Comparison of ENCODE assay signal across 28 cellular contexts in genomic region chr11:1931791-1932480, GRCh38. TPM values are rescaled to one million over a fixed set of nuclear protein-coding genes. Genes with fewer than 3 reads are reported as not detected.
DNase-seq lines count a peak whose midpoint lies in the region; ATAC-seq, FAIRE-seq and TF ChIP-seq lines count a peak whose summit lies in the region.
"Had no signal": no experiment of that assay in that cellular context is flagged by ENCODE, and none has a peak within 500 bp of the region (broad histone marks: within the 10 kb centered on the region; RNA-seq: fewer than 3 reads in every experiment).

No MANE protein-coding gene starts in this region.

- no peak overlapping the region for H3K23ac ChIP-seq in H1 (ENCODE audit: insufficient read length)
- H3K23ac ChIP-seq in mesenchymal stem cell (ENCODE audit: low read length in 2 of 2), result no peak overlapping the region

- TF ChIP-seq EP300 in H1 (IDR thresholded peaks at IDR 0.05; ENCODE audit: borderline replicate concordance in 1 of 2, low read depth in 2 of 2, low read length in 2 of 2), result no peak

- no peak overlapping the region for H4K5ac ChIP-seq in H1 (ENCODE audit: insufficient read length, low read depth, low read length)

- no peak overlapping the region for H3K9ac ChIP-seq in H1 (replicated peaks in 1 of 4; ENCODE audit: extremely low read depth in 1 of 4, low read depth in 3 of 4, low read length in 3 of 4)
- peak overlapping the region; percentile 59 for H3K9ac ChIP-seq in mesenchymal stem cell (ENCODE audit: low read length)

- H2AK5ac ChIP-seq in H1 (ENCODE audit: low read depth, low read length), result no peak overlapping the region
- H2AK5ac ChIP-seq in mesenchymal stem cell (ENCODE audit: low read length, severe bottlenecking), result no peak overlapping the region

- H3K36me3 ChIP-seq in H1 (ENCODE audit: control insufficient read depth in 2 of 4, insufficient read depth in 4 of 4, low read length in 3 of 4) (no peaks in the 10 kb centered on the region), mesenchymal stem cell (ENCODE audit: control insufficient read depth in 1 of 2, insufficient read depth in 2 of 2, low read depth in 1 of 2, low read length in 2 of 2) (no peaks in the 10 kb centered on the region)
- H3K36me3 ChIP-seq: transverse colon had no signal

- no peaks in the 10 kb centered on the region for H3K27me3 Mint-ChIP-seq in type B pancreatic cell

- peaks cover 4% of the 10 kb centered on the region; the same call in 1 of the 2 replicates for H3K23me2 ChIP-seq in H1 (ENCODE audit: low read depth, low read length)

- H3K4me1 ChIP-seq in H1 (replicated peaks in 1 of 4; ENCODE audit: control insufficient read depth in 3 of 4, insufficient read depth in 4 of 4, low read length in 3 of 4) (peaks cover 0 to 3% (median 0%) of the 10 kb centered on the region in 4 experiments; a peak in 3 of 7 replicates), mesenchymal stem cell (ENCODE audit: control insufficient read depth, insufficient read depth, low read depth, low read length) (peaks cover 11% of the 10 kb centered on the region)
- H3K4me1 ChIP-seq: transverse colon had no signal

- H2BK20ac ChIP-seq in H1 (ENCODE audit: low read length), result no peak overlapping the region

- H4K20me1 ChIP-seq in H1 (replicated peaks in 1 of 2; ENCODE audit: control insufficient read depth in 1 of 2, insufficient read depth in 2 of 2, low read length in 2 of 2), result no peaks in the 10 kb centered on the region

- ATAC-seq in Right ventricle myocardium inferior (no peak), left cardiac atrium (no peak), HG03159 (IDR thresholded peaks at IDR 0.05; ENCODE audit: unreplicated experiment) (no peak)
- ATAC-seq: activated naive CD8-positive, alpha-beta T cell treated with anti-CD3 and anti-CD28 coated beads, Interleukin-2, amount 50 U/mL, for 24 hours; activated T-helper 17 cell treated with anti-CD3 and anti-CD28 coated beads, Interleukin-2, amount 50 U/mL, for 72 hours; HCT116; naive thymus-derived CD4-positive, alpha-beta T cell had no signal

- no peaks in the 10 kb centered on the region for H3K79me1 ChIP-seq in H1 (ENCODE audit: low read depth, low read length)
- no peaks in the 10 kb centered on the region for H3K79me1 ChIP-seq in mesenchymal stem cell (replicated peaks; ENCODE audit: low read length, poor library complexity, severe bottlenecking)

- no peaks in the 10 kb centered on the region for H3K79me2 ChIP-seq in H1 (ENCODE audit: control insufficient read depth in 1 of 2, insufficient read depth in 2 of 2, low read length in 2 of 2)

- no peak overlapping the region for H3K27ac ChIP-seq in H1 (ENCODE audit: low read depth, low read length)
- no peak overlapping the region for H3K27ac ChIP-seq in mesenchymal stem cell (ENCODE audit: low read length, poor library complexity, severe bottlenecking)
- H3K27ac ChIP-seq: epithelial cell of prostate had no signal

- H4K91ac ChIP-seq in H1 (replicated peaks; ENCODE audit: insufficient read length, low read length) (peak overlapping the region; percentile 15), mesenchymal stem cell (ENCODE audit: low read length) (no peak overlapping the region)

- peaks cover 4% of the 10 kb centered on the region for H3K36me3 Mint-ChIP-seq in type B pancreatic cell
- H3K36me3 Mint-ChIP-seq: CD4-positive, alpha-beta memory T cell had no signal

- no peak overlapping the region for H2BK12ac ChIP-seq in H1 (ENCODE audit: low read depth, low read length)
- H2BK12ac ChIP-seq in mesenchymal stem cell (ENCODE audit: low read length in 2 of 2), result no peak overlapping the region

- H2BK15ac ChIP-seq in H1 (ENCODE audit: low read length), result no peak overlapping the region
- H2BK15ac ChIP-seq in mesenchymal stem cell (ENCODE audit: low read depth, poor library complexity, severe bottlenecking), result no peak overlapping the region

- no peak for FAIRE-seq in H1 (lab: Jason Lieb, UNC)
- FAIRE-seq: frontal cortex had no signal

- H3K4me2 ChIP-seq in H1 (ENCODE audit: insufficient read depth in 1 of 2, low read depth in 2 of 2, low read length in 2 of 2), result no peak overlapping the region
- H3K4me2 ChIP-seq in mesenchymal stem cell (ENCODE audit: low read length, poor library complexity, severe bottlenecking), result no peak overlapping the region

- no peak overlapping the region for H3K56ac ChIP-seq in H1 (replicated peaks; ENCODE audit: insufficient read length, low read depth, low read length)

- TF ChIP-seq CTCF in H1 (IDR thresholded peaks at IDR 0.05; ENCODE audit: control extremely low read depth in 1 of 3, insufficient read depth in 1 of 3, low read depth in 1 of 3, low read length in 3 of 3), result no peak
- TF ChIP-seq CTCF in type B pancreatic cell (conservative IDR thresholded peaks at IDR 0.05), result no peak

- no peak overlapping the region for H3K4me3 ChIP-seq in H1 (ENCODE audit: extremely low read depth in 1 of 4, insufficient read depth in 2 of 4, low read depth in 3 of 4, low read length in 4 of 4)
- peak overlapping the region in 1 of 2 experiments; percentile 62 for H3K4me3 ChIP-seq in mesenchymal stem cell (ENCODE audit: insufficient read depth in 1 of 2, low read depth in 1 of 2, low read length in 2 of 2)
- H3K4me3 ChIP-seq: transverse colon had no signal

- peak overlapping the region; percentile 70 for H3K4me3 Mint-ChIP-seq in type B pancreatic cell
- H3K4me3 Mint-ChIP-seq: activated naive CD8-positive, alpha-beta T cell treated with anti-CD3 and anti-CD28 coated beads, Interleukin-2, amount 50 U/mL, for 24 hours; activated T-helper 17 cell treated with anti-CD3 and anti-CD28 coated beads, Interleukin-2, amount 50 U/mL, for 72 hours; CD4-positive, alpha-beta memory T cell; naive thymus-derived CD4-positive, alpha-beta T cell had no signal

- no peak overlapping the region for H3K18ac ChIP-seq in H1 (ENCODE audit: extremely low read depth, low read length)
- H3K18ac ChIP-seq in mesenchymal stem cell (ENCODE audit: low read depth in 1 of 2, low read length in 2 of 2), result no peak overlapping the region

- H3K9me3 ChIP-seq in H1 (ENCODE audit: insufficient read depth in 2 of 2, low read depth in 1 of 2, low read length in 1 of 2) (no peaks in the 10 kb centered on the region), mesenchymal stem cell (ENCODE audit: control insufficient read depth, low read length) (no peaks in the 10 kb centered on the region)
- H3K9me3 ChIP-seq: transverse colon had no signal

- H2AFZ ChIP-seq in H1 (ENCODE audit: low read length), result no peak overlapping the region
- no peak overlapping the region for H2AFZ ChIP-seq in mesenchymal stem cell (ENCODE audit: low read depth, low read length)

- no peak for TF ChIP-seq RAD21 in H1 (IDR thresholded peaks at IDR 0.05 in 1 of 2, conservative IDR thresholded peaks at IDR 0.05 in 1 of 2; ENCODE audit: low read depth in 2 of 2, low read length in 2 of 2)

- peak overlapping the region; percentile 80 for H3K27ac Mint-ChIP-seq in type B pancreatic cell
- H3K27ac Mint-ChIP-seq: activated naive CD8-positive, alpha-beta T cell treated with anti-CD3 and anti-CD28 coated beads, Interleukin-2, amount 50 U/mL, for 24 hours; activated T-helper 17 cell treated with anti-CD3 and anti-CD28 coated beads, Interleukin-2, amount 50 U/mL, for 72 hours had no signal

- no peaks in the 10 kb centered on the region for H3K9me3 Mint-ChIP-seq in type B pancreatic cell
- H3K9me3 Mint-ChIP-seq: activated naive CD8-positive, alpha-beta T cell treated with anti-CD3 and anti-CD28 coated beads, Interleukin-2, amount 50 U/mL, for 24 hours; activated T-helper 17 cell treated with anti-CD3 and anti-CD28 coated beads, Interleukin-2, amount 50 U/mL, for 72 hours; CD4-positive, alpha-beta memory T cell had no signal

- H4K8ac ChIP-seq in H1 (ENCODE audit: extremely low read depth, insufficient read depth, low read length), result peak overlapping the region; percentile 51; the same call in 1 of the 2 replicates
- no peak overlapping the region for H4K8ac ChIP-seq in mesenchymal stem cell (ENCODE audit: low read length)

- no peak for TF ChIP-seq POLR2A in H1 (IDR thresholded peaks at IDR 0.05; ENCODE audit: control extremely low read depth in 1 of 2, low read depth in 2 of 2, low read length in 2 of 2)

- H3K14ac ChIP-seq in H1 (ENCODE audit: insufficient read length) (no peak overlapping the region), mesenchymal stem cell (ENCODE audit: low read length in 2 of 2) (no peak overlapping the region)

- CTCF ChIA-PET in H1 (lab: Charles Lee; ENCODE audit: partially characterized antibody), result interaction anchor here (0.6 to 2.7 kb wide), 4 partner anchors 50 to 346 kb away, joined by 4 to 8 read pairs (median 5); no protein-coding TSS in a partner anchor

- H2BK120ac ChIP-seq in H1 (replicated peaks; ENCODE audit: low read depth, low read length) (no peak overlapping the region), mesenchymal stem cell (ENCODE audit: low read depth, low read length) (no peak overlapping the region)

- peaks cover 16% of the 10 kb centered on the region for H3K4me1 Mint-ChIP-seq in type B pancreatic cell (ENCODE audit: unreplicated experiment)

- H3K27me3 ChIP-seq in H1 (replicated peaks in 1 of 4; ENCODE audit: control insufficient read depth in 3 of 4, extremely low read depth in 1 of 4, insufficient read depth in 3 of 4, low read length in 3 of 4), result no peaks in the 10 kb centered on the region
- H3K27me3 ChIP-seq in mesenchymal stem cell (ENCODE audit: control insufficient read depth in 1 of 2, insufficient read depth in 1 of 2, low read length in 2 of 2), result peaks cover 0 to 32% of the 10 kb centered on the region in 2 experiments
- H3K27me3 ChIP-seq: transverse colon had no signal

- intact Hi-C loops in Right ventricle myocardium inferior (cut with DNase I), result loop anchor here (1.0 kb wide), 1 partner anchor 23 kb away; no protein-coding TSS in a partner anchor
- intact Hi-C loops in left cardiac atrium (cut with DNase I), result no loop called here

- no peak overlapping the region for H2BK5ac ChIP-seq in H1 (ENCODE audit: low read depth, low read length)
- no peak overlapping the region for H2BK5ac ChIP-seq in mesenchymal stem cell (ENCODE audit: low read depth, low read length, poor library complexity, severe bottlenecking)

- POLR2A ChIA-PET in H1 (lab: Charles Lee; ENCODE audit: partially characterized antibody), result no interaction called here

- DNase-seq in Right ventricle myocardium inferior (ENCODE audit: missing footprints), result peak; percentile 30
- DNase-seq in left cardiac atrium, result no peak
- no peak for DNase-seq in H1 (ENCODE audit: low read depth in 1 of 2, low spot score in 2 of 2)
- no peak for DNase-seq in mesenchymal stem cell
- peak; percentile 68 for DNase-seq in type B pancreatic cell (ENCODE audit: extremely low spot score, unreplicated experiment)
- DNase-seq in NCI-H146 (lab: John Stamatoyannopoulos, UW), result no peak
- DNase-seq in activated CD4-positive, alpha-beta T cell treated with anti-CD3 and anti-CD28 coated beads, Interleukin-2, amount 50 U/mL, for 4 hours, result no peak
- DNase-seq: activated CD4-positive, alpha-beta T cell treated with anti-CD3 and anti-CD28 coated beads for 1 hour; activated naive CD8-positive, alpha-beta T cell treated with anti-CD3 and anti-CD28 coated beads, Interleukin-2, amount 50 U/mL, for 24 hours; DND-41; mammary epithelial cell; naive thymus-derived CD4-positive, alpha-beta T cell; NCI-H1092; NCI-H524 treated with DMSO at 0.1 percent for 48 hours; SIG-M5; stimulated activated CD4-positive, alpha-beta T cell treated with anti-CD3 and anti-CD28 coated beads, Interleukin-15, amount 100 ng/mL, for 24 hours; stimulated activated naive CD4-positive, alpha-beta T cell; T-helper 2 cell; transverse colon had no signal

- no peak overlapping the region for H3K4ac ChIP-seq in H1 (replicated peaks; ENCODE audit: insufficient read length, low read depth, low read length)
- no peak overlapping the region for H3K4ac ChIP-seq in mesenchymal stem cell (ENCODE audit: low read depth in 1 of 2, low read length in 2 of 2)

- 96% methylated on average over 11 of the region's 14 CpGs; no CpG with 5 or more reads in 1 of the 2 experiments for WGBS in H1 (ENCODE audit: extremely low coverage in 1 of 2, insufficient coverage in 1 of 2, insufficient read length in 1 of 2, insufficient replicate concordance in 2 of 2, low coverage in 1 of 2, low lambda C conversion rate in 2 of 2, missing lambda C conversion rate in 1 of 2), 2 experiments
- 85% methylated on average over 13 of the region's 14 CpGs for whole genome bisulfite sequencing in mesenchymal stem cell

RNA-seq across cellular contexts. Expression of gene TNNT3, which starts 12.4 kb away (rescaled TPM):
- total RNA-seq in Right ventricle myocardium inferior, result 36.3 TPM
- total RNA-seq in left cardiac atrium, result 10 to 100 TPM; 11.7 to 28.5 TPM
- total RNA-seq in H1 (2021; fragmentation: NEBNext Ultra II Directional; extraction: Animal tissue kit (Norgen Biotek cat#: 25700)), result not detected in 2 replicates
- not detected in 2 replicates for polyA plus RNA-seq in H1 (2011; rRNA removed)
- not detected for polyA plus RNA-seq in H1 (2011; cell fraction: cytosol; rRNA removed)
- polyA plus RNA-seq in H1 (2011; cell fraction: nucleus; rRNA removed), result not detected
- polyA plus RNA-seq in H1 (2012, experiment 1 of 2), result not detected in 4 replicates
- polyA plus RNA-seq in H1 (2012, experiment 2 of 2), result not detected
- polyA plus RNA-seq in H1 (2013, experiment 1 of 2), result 0.14 TPM
- polyA plus RNA-seq in H1 (2013, experiment 2 of 2), result not detected
- polyA minus RNA-seq in H1 (2011; rRNA and poly(A)+ RNA removed), result not detected in 2 replicates
- not detected for polyA minus RNA-seq in H1 (2011; cell fraction: cytosol; rRNA and poly(A)+ RNA removed)
- not detected for polyA minus RNA-seq in H1 (2011; cell fraction: nucleus; rRNA and poly(A)+ RNA removed)
- polyA plus RNA-seq in mesenchymal stem cell (2013, experiment 1 of 2), result not detected
- polyA plus RNA-seq in mesenchymal stem cell (2013, experiment 2 of 2), result not detected
- 17.3 and 40.9 TPM in 2 replicates for total RNA-seq in type B pancreatic cell (ENCODE audit: low replicate concordance)
- total RNA-seq: A673, dermis microvascular lymphatic vessel endothelial cell, frontal cortex, mammary epithelial cell, renal cortical epithelial cell had no signal
- polyA plus RNA-seq: CD4-positive, alpha-beta memory T cell; mammary epithelial cell had no signal

RNA-seq across cellular contexts. Expression of gene MRPL23, which starts 15.2 kb away (rescaled TPM):
- total RNA-seq in Right ventricle myocardium inferior, result 107 TPM
- total RNA-seq in left cardiac atrium, result 10 to 100 TPM; 42.8 to 77.1 TPM
- total RNA-seq in H1 (2021; fragmentation: NEBNext Ultra II Directional; extraction: Animal tissue kit (Norgen Biotek cat#: 25700)), result 86.0 and 86.4 TPM in 2 replicates
- polyA plus RNA-seq in H1 (2011; rRNA removed), result 244 and 281 TPM in 2 replicates
- polyA plus RNA-seq in H1 (2011; cell fraction: cytosol; rRNA removed), result 212 TPM
- 155 TPM for polyA plus RNA-seq in H1 (2011; cell fraction: nucleus; rRNA removed)
- polyA plus RNA-seq in H1 (2012, experiment 1 of 2), result 93.5 to 140 TPM (median 122 TPM) in 4 replicates
- polyA plus RNA-seq in H1 (2012, experiment 2 of 2), result 130 TPM
- 104 TPM for polyA plus RNA-seq in H1 (2013, experiment 1 of 2)
- polyA plus RNA-seq in H1 (2013, experiment 2 of 2), result 109 TPM
- 35.1 and 53.0 TPM in 2 replicates for polyA minus RNA-seq in H1 (2011; rRNA and poly(A)+ RNA removed)
- 58.9 TPM for polyA minus RNA-seq in H1 (2011; cell fraction: cytosol; rRNA and poly(A)+ RNA removed)
- 60.1 TPM for polyA minus RNA-seq in H1 (2011; cell fraction: nucleus; rRNA and poly(A)+ RNA removed)
- 100 TPM for polyA plus RNA-seq in mesenchymal stem cell (2013, experiment 1 of 2)
- polyA plus RNA-seq in mesenchymal stem cell (2013, experiment 2 of 2), result 102 TPM
- total RNA-seq in type B pancreatic cell (ENCODE audit: low replicate concordance), result 40.0 and 46.1 TPM in 2 replicates

RNA-seq across cellular contexts. Expression of gene PRR33, which starts 40.2 kb away (rescaled TPM):
- 5.0 TPM for total RNA-seq in Right ventricle myocardium inferior
- total RNA-seq in left cardiac atrium, result under 1 TPM; 0.10 to 0.50 TPM
- total RNA-seq in H1 (2021; fragmentation: NEBNext Ultra II Directional; extraction: Animal tissue kit (Norgen Biotek cat#: 25700)), result not detected in 2 replicates
- 0.02 and 0.08 TPM in 2 replicates for polyA plus RNA-seq in H1 (2011; rRNA removed)
- polyA plus RNA-seq in H1 (2011; cell fraction: cytosol; rRNA removed), result 0.03 TPM
- 0.04 TPM for polyA plus RNA-seq in H1 (2011; cell fraction: nucleus; rRNA removed)
- 0.06 TPM in 1 of 4 replicates, not detected in the others for polyA plus RNA-seq in H1 (2012, experiment 1 of 2)
- not detected for polyA plus RNA-seq in H1 (2012, experiment 2 of 2)
- 0.02 TPM for polyA plus RNA-seq in H1 (2013, experiment 1 of 2)
- polyA plus RNA-seq in H1 (2013, experiment 2 of 2), result 0.02 TPM
- not detected in 2 replicates for polyA minus RNA-seq in H1 (2011; rRNA and poly(A)+ RNA removed)
- not detected for polyA minus RNA-seq in H1 (2011; cell fraction: cytosol; rRNA and poly(A)+ RNA removed)
- polyA minus RNA-seq in H1 (2011; cell fraction: nucleus; rRNA and poly(A)+ RNA removed), result not detected
- polyA plus RNA-seq in mesenchymal stem cell (2013, experiment 1 of 2), result not detected
- polyA plus RNA-seq in mesenchymal stem cell (2013, experiment 2 of 2), result not detected
- not detected in 2 replicates for total RNA-seq in type B pancreatic cell (ENCODE audit: low replicate concordance)
- total RNA-seq: A673; CD4-positive, alpha-beta memory T cell; dermis microvascular lymphatic vessel endothelial cell; frontal cortex; mammary epithelial cell; renal cortical epithelial cell; transverse colon had no signal
- polyA plus RNA-seq: mammary epithelial cell had no signal

Comparison
In these comparisons a context has a peak if more than half of its experiments do, and no peak if none do; other contexts are left out.
1. DNase-seq: peak in Right ventricle myocardium inferior (single experiment) and type B pancreatic cell (single experiment); none in left cardiac atrium (single experiment), H1 (0 of 2), mesenchymal stem cell (single experiment), NCI-H146 (single experiment) and activated CD4-positive, alpha-beta T cell treated with anti-CD3 and anti-CD28 coated beads, Interleukin-2, amount 50 U/mL, for 4 hours (0 of 2).
2. RNA of gene TNNT3, which starts 12.4 kb away (total RNA-seq): 36.3 TPM in Right ventricle myocardium inferior (single experiment), 11.7 to 28.5 TPM in left cardiac atrium and 17.3 to 40.9 TPM in type B pancreatic cell; not detected in H1; every median in the first group is over 10 times any median in the second.